In the genomic region with DNA sequence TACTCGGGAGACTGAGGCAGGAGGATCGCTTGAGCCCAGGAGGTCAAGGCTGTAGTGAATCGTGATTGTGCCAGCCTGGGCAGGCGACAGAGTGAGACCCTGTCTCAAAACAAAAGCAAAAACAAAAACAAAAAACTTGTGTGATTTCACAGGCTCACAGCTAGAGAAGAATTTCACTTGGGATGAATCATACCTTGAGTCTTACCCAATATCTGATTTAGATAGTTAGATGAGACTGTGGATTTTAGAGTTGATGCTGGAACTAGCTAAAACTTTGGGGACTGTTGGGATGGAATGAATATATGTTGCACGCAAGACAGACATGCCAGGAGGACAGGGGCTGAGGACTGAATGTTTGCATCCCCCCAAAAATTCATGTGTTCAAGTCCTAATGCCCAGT, we compare ENCODE assay signal across 1 cellular context.
TF ChIP-seq lines count a peak whose summit lies in the region.

No MANE protein-coding gene starts in this region.

TF ChIP-seq in IMR-90, 13 proteins besides CTCF, POLR2A, EP300 and RAD21:
- TF ChIP-seq RCOR1 (IDR thresholded peaks at IDR 0.05; ENCODE audit: insufficient replicate concordance, low read length) = no peak
- TF ChIP-seq MAZ (IDR thresholded peaks at IDR 0.05; ENCODE audit: borderline replicate concordance, low read depth, low read length) = no peak
- TF ChIP-seq FOS (IDR thresholded peaks at IDR 0.05; ENCODE audit: low read depth, low read length) = no peak
- peak; percentile 65 for TF ChIP-seq CEBPB (IDR thresholded peaks at IDR 0.05; ENCODE audit: low read depth, low read length)
- TF ChIP-seq, protein P1, sequence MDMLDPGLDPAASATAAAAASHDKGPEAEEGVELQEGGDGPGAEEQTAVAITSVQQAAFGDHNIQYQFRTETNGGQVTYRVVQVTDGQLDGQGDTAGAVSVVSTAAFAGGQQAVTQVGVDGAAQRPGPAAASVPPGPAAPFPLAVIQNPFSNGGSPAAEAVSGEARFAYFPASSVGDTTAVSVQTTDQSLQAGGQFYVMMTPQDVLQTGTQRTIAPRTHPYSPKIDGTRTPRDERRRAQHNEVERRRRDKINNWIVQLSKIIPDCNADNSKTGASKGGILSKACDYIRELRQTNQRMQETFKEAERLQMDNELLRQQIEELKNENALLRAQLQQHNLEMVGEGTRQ (IDR thresholded peaks at IDR 0.05; ENCODE audit: low read depth, low read length) = no peak
